22 cellular contexts compared by ENCODE assay signal in genomic region chr10:1179346-1180070, GRCh38.
"Had no signal": no experiment of that assay in that cellular context is flagged by ENCODE, and none has a peak within 500 bp of the region (broad histone marks: within the 10 kb centered on the region; RNA-seq: fewer than 3 reads in every experiment).

No MANE protein-coding gene starts in this region.

- H3K27ac ChIP-seq: breast epithelium, pancreas, skin epidermis, thoracic aorta, WERI-Rb-1 had no signal

- H3K27me3 ChIP-seq: breast epithelium, pancreas had no signal

- ATAC-seq: activated CD8-positive, alpha-beta T cell treated with anti-CD3 and anti-CD28 coated beads, Interleukin-2, amount 10 ng/mL, durations not matched to agents 7 days and 5 days; activated T-helper 17 cell treated with anti-CD3 and anti-CD28 coated beads, Interleukin-2, amount 50 U/mL, for 72 hours; left lobe of liver; natural killer cell treated with Interleukin-12 subunit alpha and Interleukin-12 subunit beta and Interleukin-15 and Interleukin-18, amount 100 ng/mL, for 72 hours; pancreas; SK-N-SH treated with all-trans-retinoic acid at 6 μM for 48 hours; stimulated activated effector memory CD8-positive, alpha-beta T cell treated with anti-CD3 and anti-CD28 coated beads, Interleukin-12 subunit alpha, Interleukin-12 subunit beta, amount 100 ng/mL, for 72 hours; stimulated activated naive CD8-positive, alpha-beta T cell treated with anti-CD3 and anti-CD28 coated beads, Interleukin-15, amount 100 ng/mL, for 72 hours had no signal

- H3K36me3 ChIP-seq: breast epithelium, pancreas, thoracic aorta, WERI-Rb-1 had no signal

- DNase-seq: activated CD4-positive, alpha-beta T cell treated with anti-CD3 and anti-CD28 coated beads for 1 hour; activated CD4-positive, alpha-beta T cell treated with anti-CD3 and anti-CD28 coated beads, Interleukin-2, amount 50 U/mL, for 1 hour; activated CD8-positive, alpha-beta T cell treated with anti-CD3 and anti-CD28 coated beads, Interleukin-2, amount 10 ng/mL, durations not matched to agents 7 days and 5 days; activated naive CD4-positive, alpha-beta T cell treated with Interleukin-2 at 50 U/mL for 16 hours; activated naive CD8-positive, alpha-beta T cell treated with anti-CD3 and anti-CD28 coated beads for 36 hours; cerebellar nuclear complex; effector CD4-positive, alpha-beta T cell; erythroblast; foreskin fibroblast; stimulated activated CD4-positive, alpha-beta T cell treated with anti-CD3 and anti-CD28 coated beads, Interleukin-2, amount 100 ng/mL, for 24 hours; stimulated activated naive CD8-positive, alpha-beta T cell treated with anti-CD3 and anti-CD28 coated beads, Interleukin-15, amount 100 ng/mL, for 72 hours; WERI-Rb-1 had no signal

- H3K9me3 ChIP-seq: breast epithelium, pancreas, thoracic aorta had no signal

- H3K4me1 ChIP-seq: breast epithelium, pancreas had no signal

- H3K4me3 ChIP-seq: breast epithelium, lung, pancreas, skin epidermis, thoracic aorta had no signal
